ENCODE assay signal across 8 cellular contexts in genomic region chr13:45333973-45334922, GRCh38. TPM values are rescaled to one million over a fixed set of nuclear protein-coding genes. Genes with fewer than 3 reads are reported as not detected.
A peak's percentile ranks its signal among the peaks of the same experiment; 100 is the strongest.
DNase-seq lines count a peak whose midpoint lies in the region; ATAC-seq and TF ChIP-seq lines count a peak whose summit lies in the region.

No MANE protein-coding gene starts in this region.

- no peak overlapping the region for H3K4me2 ChIP-seq in osteoblast (ENCODE audit: insufficient read depth, low read length)

- no peak overlapping the region for H2AFZ ChIP-seq in osteoblast (ENCODE audit: low read length)

- H3K27ac Mint-ChIP-seq in activated naive CD8-positive, alpha-beta T cell treated with anti-CD3 and anti-CD28 coated beads, Interleukin-2, amount 10 ng/mL, durations not matched to agents 7 days and 5 days = peak overlapping the region; percentile 79

- H3K4me1 Mint-ChIP-seq in activated naive CD8-positive, alpha-beta T cell treated with anti-CD3 and anti-CD28 coated beads, Interleukin-2, amount 10 ng/mL, durations not matched to agents 7 days and 5 days = peaks cover 74% of the 10 kb centered on the region

- no peak for ATAC-seq in GM18505 (IDR thresholded peaks at IDR 0.05; ENCODE audit: unreplicated experiment)
- peak; percentile 80 for ATAC-seq in activated naive CD8-positive, alpha-beta T cell treated with anti-CD3 and anti-CD28 coated beads, Interleukin-2, amount 10 ng/mL, durations not matched to agents 7 days and 5 days (ENCODE audit: low read depth)
- ATAC-seq in GM18858 (IDR thresholded peaks at IDR 0.05; ENCODE audit: unreplicated experiment) = no peak

- H3K27me3 ChIP-seq in Peyer's patch (no peaks in the 10 kb centered on the region), osteoblast (ENCODE audit: insufficient read depth, low read length) (no peaks in the 10 kb centered on the region)

- TF ChIP-seq CTCF in Peyer's patch (IDR thresholded peaks at IDR 0.05) = no peak
- TF ChIP-seq CTCF in osteoblast (IDR thresholded peaks at IDR 0.05; ENCODE audit: extremely low read depth, low read depth, low read length) = no peak

- H3K4me3 ChIP-seq in Peyer's patch (no peak overlapping the region), osteoblast (ENCODE audit: insufficient read depth, low read length) (no peak overlapping the region)

- no peaks in the 10 kb centered on the region for H3K9me3 Mint-ChIP-seq in activated naive CD8-positive, alpha-beta T cell treated with anti-CD3 and anti-CD28 coated beads, Interleukin-2, amount 10 ng/mL, durations not matched to agents 7 days and 5 days

- peaks cover 36% of the 10 kb centered on the region for H3K36me3 Mint-ChIP-seq in activated naive CD8-positive, alpha-beta T cell treated with anti-CD3 and anti-CD28 coated beads, Interleukin-2, amount 10 ng/mL, durations not matched to agents 7 days and 5 days

- peaks cover 3 to 43% (median 7%) of the 10 kb centered on the region in 4 donors for H3K4me1 ChIP-seq in Peyer's patch
- H3K4me1 ChIP-seq in osteoblast (ENCODE audit: insufficient read depth, low read length) = peaks cover 84% of the 10 kb centered on the region

- peak overlapping the region; percentile 66 for H3K4me3 Mint-ChIP-seq in activated naive CD8-positive, alpha-beta T cell treated with anti-CD3 and anti-CD28 coated beads, Interleukin-2, amount 10 ng/mL, durations not matched to agents 7 days and 5 days

- H3K9me3 ChIP-seq in Peyer's patch (no peaks in the 10 kb centered on the region), osteoblast (ENCODE audit: low read depth, low read length) (no peaks in the 10 kb centered on the region)

- peak; percentile 33 for TF ChIP-seq POLR2A in GM18505 (IDR thresholded peaks at IDR 0.05; ENCODE audit: borderline replicate concordance, extremely low read depth, insufficient read depth, insufficient read length)
- no peak for TF ChIP-seq POLR2A in Peyer's patch (IDR thresholded peaks at IDR 0.05)

- POLR2A ChIA-PET in activated naive CD8-positive, alpha-beta T cell treated with anti-CD3 and anti-CD28 coated beads, Interleukin-2, amount 10 ng/mL, durations not matched to agents 7 days and 5 days (lab: Charles Lee) = no interaction called here

- H3K36me3 ChIP-seq in Peyer's patch (peaks cover 0 to 42% (median 0%) of the 10 kb centered on the region in 3 donors), osteoblast (ENCODE audit: insufficient read depth, low read length) (peaks cover 44% of the 10 kb centered on the region)

- DNase-seq in Peyer's patch (peak in 2 of 3 donors; percentile 43 to 59), osteoblast (ENCODE audit: insufficient read length, low spot score, missing footprints) (peak; percentile 9), middle frontal gyrus (ENCODE audit: extremely low spot score, low spot score) (no peak), DMS53 (lab: John Stamatoyannopoulos, UW) (no peak), ecto neural progenitor cell (ENCODE audit: low spot score) (no peak)
- DNase-seq in activated naive CD8-positive, alpha-beta T cell treated with anti-CD3 and anti-CD28 coated beads, Interleukin-2, amount 10 ng/mL, durations not matched to agents 7 days and 5 days = no peak

- peak overlapping the region in 2 of 4 donors; percentile 2 to 34 for H3K27ac ChIP-seq in Peyer's patch
- peak overlapping the region; percentile 20 for H3K27ac ChIP-seq in osteoblast (ENCODE audit: low read depth, low read length)

- H3K27me3 Mint-ChIP-seq in activated naive CD8-positive, alpha-beta T cell treated with anti-CD3 and anti-CD28 coated beads, Interleukin-2, amount 10 ng/mL, durations not matched to agents 7 days and 5 days = no peaks in the 10 kb centered on the region

- H4K20me1 ChIP-seq in osteoblast (ENCODE audit: insufficient read depth, low read length) = peaks cover 57% of the 10 kb centered on the region

- peaks cover 24% of the 10 kb centered on the region for H3K79me2 ChIP-seq in osteoblast (ENCODE audit: insufficient read depth, low read length)

RNA-seq across cellular contexts. Expression of gene TPT1, which starts 6.7 kb away (rescaled TPM):
- total RNA-seq in Peyer's patch (1,000 to 10,000 TPM; 1,719 to 2,278 (median 1,854) TPM), osteoblast (2,232 and 2,713 TPM in 2 replicates)
- total RNA-seq in activated naive CD8-positive, alpha-beta T cell treated with anti-CD3 and anti-CD28 coated beads, Interleukin-2, amount 10 ng/mL, durations not matched to agents 7 days and 5 days = 1,000 to 10,000 TPM; 5,393 to 5,681 TPM

Comparison
In these comparisons a context has a peak if more than half of its experiments do, and no peak if none do; other contexts are left out.
1. DNase-seq: peak in Peyer's patch (2 of 3) and osteoblast (single experiment); none in activated naive CD8-positive, alpha-beta T cell treated with anti-CD3 and anti-CD28 coated beads, Interleukin-2, amount 10 ng/mL, durations not matched to agents 7 days and 5 days (single experiment), middle frontal gyrus (single experiment), DMS53 (single experiment) and ecto neural progenitor cell (single experiment).